9 cellular contexts compared by ENCODE assay signal in genomic region chr12:124368421-124369032, GRCh38.
DNase-seq lines count a peak whose midpoint lies in the region; ATAC-seq, FAIRE-seq and TF ChIP-seq lines count a peak whose summit lies in the region.
"Had no signal": no experiment of that assay in that cellular context is flagged by ENCODE, and none has a peak within 500 bp of the region (broad histone marks: within the 10 kb centered on the region; RNA-seq: fewer than 3 reads in every experiment).

No MANE protein-coding gene starts in this region.

- H3K4me2 ChIP-seq in GM23248 (ENCODE audit: unreplicated experiment): peak overlapping the region; percentile 35
- peak overlapping the region; percentile 69 for H3K4me2 ChIP-seq in astrocyte (ENCODE audit: low read length)

- H3K36me3 Mint-ChIP-seq in astrocyte (ENCODE audit: low read depth, unreplicated experiment): peaks cover 8% of the 10 kb centered on the region
- no peaks in the 10 kb centered on the region for H3K36me3 Mint-ChIP-seq in T-helper 17 cell (ENCODE audit: low read depth)

- H3K4me3 ChIP-seq in GM23248: no peak overlapping the region
- no peak overlapping the region for H3K4me3 ChIP-seq in astrocyte (ENCODE audit: insufficient read depth, low read depth, low read length)
- no peak overlapping the region for H3K4me3 ChIP-seq in small intestine (ENCODE audit: low read depth in 1 of 2, low read length in 2 of 2)

- ATAC-seq in T-helper 17 cell: no peak

- no peaks in the 10 kb centered on the region for H3K9me3 Mint-ChIP-seq in astrocyte (ENCODE audit: unreplicated experiment)

- in situ Hi-C loops in GM23248 (cut with MboI): loop anchor here (10.0 kb wide), 1 partner anchor 396 kb away; no protein-coding TSS in a partner anchor

- no peak for TF ChIP-seq CTCF in astrocyte (IDR thresholded peaks at IDR 0.05; ENCODE audit: insufficient read depth, low read depth, low read length)

- H3K36me3 ChIP-seq in GM23248 (ENCODE audit: low read depth): peaks cover 7% of the 10 kb centered on the region
- H3K36me3 ChIP-seq in astrocyte (ENCODE audit: insufficient read depth, low read length): peaks cover 21% of the 10 kb centered on the region
- peaks cover 6 to 7% of the 10 kb centered on the region in 2 donors for H3K36me3 ChIP-seq in small intestine (ENCODE audit: control insufficient read depth in 2 of 2, insufficient read depth in 2 of 2, low read length in 2 of 2)

- peak overlapping the region; percentile 73 for H3K9ac ChIP-seq in GM23248
- peak overlapping the region; percentile 72 for H3K9ac ChIP-seq in astrocyte (ENCODE audit: low read length)

- H3K79me2 ChIP-seq in GM23248 (ENCODE audit: insufficient read depth) (peaks cover 87% of the 10 kb centered on the region), astrocyte (ENCODE audit: insufficient read depth, low read length) (peaks cover 93% of the 10 kb centered on the region)

- H2AFZ ChIP-seq in GM23248 (no peak overlapping the region), astrocyte (ENCODE audit: low read depth, low read length) (no peak overlapping the region)

- H3K27ac Mint-ChIP-seq in astrocyte (ENCODE audit: unreplicated experiment) (peak overlapping the region; percentile 62), T-helper 17 cell (no peak overlapping the region)

- DNase-seq in GM23248 (no peak), astrocyte (ENCODE audit: low read depth) (no peak), small intestine (no peak), NCI-H2196 (lab: John Stamatoyannopoulos, UW; ENCODE audit: unreplicated experiment) (no peak), NCI-H1930 (lab: John Stamatoyannopoulos, UW) (no peak), T-helper 17 cell (no peak), HuH-7 (ENCODE audit: low spot score) (no peak)
- DNase-seq: effector CD4-positive, alpha-beta T cell had no signal

- no peaks in the 10 kb centered on the region for H3K9me2 ChIP-seq in GM23248 (ENCODE audit: insufficient read depth)

- H3K4me3 Mint-ChIP-seq in astrocyte (ENCODE audit: unreplicated experiment) (no peak overlapping the region), T-helper 17 cell (no peak overlapping the region)

- WGBS in GM23248 (ENCODE audit: low coverage in 1 of 2, low lambda C conversion rate in 2 of 2, missing lambda C conversion rate in 2 of 2), 2 experiments: 95 to 98% methylated on average over 9 to 10 of the region's 10 CpGs
- WGBS in small intestine, 3 donors: 89 to 92% (median 90%) methylated on average over 10 of the region's 10 CpGs

- H3K4me1 ChIP-seq in GM23248 (ENCODE audit: insufficient read depth): peaks cover 34% of the 10 kb centered on the region
- peaks cover 35% of the 10 kb centered on the region for H3K4me1 ChIP-seq in astrocyte (ENCODE audit: insufficient read depth, low read length)
- peaks cover 9 to 12% of the 10 kb centered on the region in 2 donors for H3K4me1 ChIP-seq in small intestine (ENCODE audit: control insufficient read depth in 2 of 2, insufficient read depth in 1 of 2, low read depth in 1 of 2, low read length in 1 of 2)

- no peaks in the 10 kb centered on the region; the same call in 1 of the 2 replicates for H4K20me1 ChIP-seq in GM23248 (ENCODE audit: insufficient read depth)
- H4K20me1 ChIP-seq in astrocyte (ENCODE audit: insufficient read depth, low read length): peaks cover 91% of the 10 kb centered on the region

- H3K9me3 ChIP-seq in GM23248 (ENCODE audit: low read depth) (no peaks in the 10 kb centered on the region), astrocyte (ENCODE audit: insufficient read depth, low read depth, low read length) (no peaks in the 10 kb centered on the region), small intestine (ENCODE audit: control insufficient read depth, low read depth) (no peaks in the 10 kb centered on the region), T-helper 17 cell (ENCODE audit: control insufficient read depth, low read length, poor library complexity, severe bottlenecking) (no peaks in the 10 kb centered on the region)

- H3K4me1 Mint-ChIP-seq in astrocyte (ENCODE audit: low read depth, unreplicated experiment) (peaks cover 6% of the 10 kb centered on the region), T-helper 17 cell (peaks cover 7% of the 10 kb centered on the region)

- H3K27ac ChIP-seq in GM23248 (peak overlapping the region; percentile 90), astrocyte (ENCODE audit: low read depth, low read length) (peak overlapping the region; percentile 74), layer of hippocampus (ENCODE audit: low read depth, low read length) (peak overlapping the region; percentile 91), small intestine (ENCODE audit: low read depth in 1 of 2, low read length in 1 of 2) (peak overlapping the region; percentile 66 to 95)

- no peaks in the 10 kb centered on the region for H3K27me3 ChIP-seq in GM23248 (replicated peaks; ENCODE audit: insufficient read depth)
- H3K27me3 ChIP-seq in astrocyte (ENCODE audit: insufficient read depth, low read length): no peaks in the 10 kb centered on the region
- H3K27me3 ChIP-seq in layer of hippocampus (ENCODE audit: control insufficient read depth, insufficient read depth, low read length): no peaks in the 10 kb centered on the region
- H3K27me3 ChIP-seq in small intestine (ENCODE audit: control insufficient read depth in 2 of 2, insufficient read depth in 2 of 2, low read length in 2 of 2): no peaks in the 10 kb centered on the region

- H3K27me3 Mint-ChIP-seq in astrocyte (ENCODE audit: low read depth, unreplicated experiment) (no peaks in the 10 kb centered on the region), T-helper 17 cell (no peaks in the 10 kb centered on the region)

- H3F3A ChIP-seq in GM23248 (ENCODE audit: insufficient read depth): peaks cover 32% of the 10 kb centered on the region

- FAIRE-seq in astrocyte (lab: Jason Lieb, UNC): no peak
- no peak for FAIRE-seq in small intestine (lab: Jason Lieb, UNC)
